Comparison of ENCODE assay signal across 1 cellular context in the genomic region with DNA sequence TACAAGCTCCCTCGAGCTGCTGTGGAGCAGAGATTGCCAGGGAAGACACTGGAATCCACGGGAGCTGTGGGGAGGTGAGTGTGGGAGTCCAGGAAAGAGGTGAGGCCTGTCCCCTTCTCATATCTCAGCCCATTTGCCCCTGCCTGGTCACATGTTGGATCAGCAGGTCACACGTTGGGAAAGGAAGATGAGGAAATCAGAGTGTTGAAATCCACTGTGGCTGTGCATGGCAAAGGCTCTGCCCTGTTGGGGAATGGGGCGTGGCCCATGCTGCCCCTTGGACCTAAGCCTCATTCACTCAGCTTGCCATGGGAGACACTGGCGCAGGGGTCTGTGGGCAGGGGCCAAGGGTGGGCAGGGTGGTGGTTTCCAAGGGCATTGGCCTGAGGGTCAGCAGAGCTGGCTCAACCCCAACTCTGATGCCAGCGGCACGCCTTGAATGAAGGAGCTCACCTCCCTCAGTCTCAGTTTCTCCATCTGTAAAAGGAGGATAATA.
A peak's percentile ranks its signal among the peaks of the same experiment; 100 is the strongest.
TF ChIP-seq lines count a peak whose summit lies in the region.

No MANE protein-coding gene starts in this region.

TF ChIP-seq in HepG2, 621 proteins besides CTCF, POLR2A, EP300 and RAD21 (continued from another document and continues in another):
- TF ChIP-seq, protein P1, sequence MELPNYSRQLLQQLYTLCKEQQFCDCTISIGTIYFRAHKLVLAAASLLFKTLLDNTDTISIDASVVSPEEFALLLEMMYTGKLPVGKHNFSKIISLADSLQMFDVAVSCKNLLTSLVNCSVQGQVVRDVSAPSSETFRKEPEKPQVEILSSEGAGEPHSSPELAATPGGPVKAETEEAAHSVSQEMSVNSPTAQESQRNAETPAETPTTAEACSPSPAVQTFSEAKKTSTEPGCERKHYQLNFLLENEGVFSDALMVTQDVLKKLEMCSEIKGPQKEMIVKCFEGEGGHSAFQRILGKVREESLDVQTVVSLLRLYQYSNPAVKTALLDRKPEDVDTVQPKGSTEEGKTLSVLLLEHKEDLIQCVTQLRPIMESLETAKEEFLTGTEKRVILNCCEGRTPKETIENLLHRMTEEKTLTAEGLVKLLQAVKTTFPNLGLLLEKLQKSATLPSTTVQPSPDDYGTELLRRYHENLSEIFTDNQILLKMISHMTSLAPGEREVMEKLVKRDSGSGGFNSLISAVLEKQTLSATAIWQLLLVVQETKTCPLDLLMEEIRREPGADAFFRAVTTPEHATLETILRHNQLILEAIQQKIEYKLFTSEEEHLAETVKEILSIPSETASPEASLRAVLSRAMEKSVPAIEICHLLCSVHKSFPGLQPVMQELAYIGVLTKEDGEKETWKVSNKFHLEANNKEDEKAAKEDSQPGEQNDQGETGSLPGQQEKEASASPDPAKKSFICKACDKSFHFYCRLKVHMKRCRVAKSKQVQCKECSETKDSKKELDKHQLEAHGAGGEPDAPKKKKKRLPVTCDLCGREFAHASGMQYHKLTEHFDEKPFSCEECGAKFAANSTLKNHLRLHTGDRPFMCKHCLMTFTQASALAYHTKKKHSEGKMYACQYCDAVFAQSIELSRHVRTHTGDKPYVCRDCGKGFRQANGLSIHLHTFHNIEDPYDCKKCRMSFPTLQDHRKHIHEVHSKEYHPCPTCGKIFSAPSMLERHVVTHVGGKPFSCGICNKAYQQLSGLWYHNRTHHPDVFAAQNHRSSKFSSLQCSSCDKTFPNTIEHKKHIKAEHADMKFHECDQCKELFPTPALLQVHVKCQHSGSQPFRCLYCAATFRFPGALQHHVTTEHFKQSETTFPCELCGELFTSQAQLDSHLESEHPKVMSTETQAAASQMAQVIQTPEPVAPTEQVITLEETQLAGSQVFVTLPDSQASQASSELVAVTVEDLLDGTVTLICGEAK (IDR thresholded peaks at IDR 0.05) = no peak
- TF ChIP-seq, protein P1 (CRISPR knock-in tag; IDR thresholded peaks at IDR 0.05) = peak; percentile 80
- TF ChIP-seq DNMT3B (CRISPR knock-in tag; conservative IDR thresholded peaks at IDR 0.05) = peak; percentile 92
- TF ChIP-seq ZFP36L2 (CRISPR knock-in tag; IDR thresholded peaks at IDR 0.05) = peak; percentile 60; the same call in 1 of the 2 replicates
- peak; percentile 97 for TF ChIP-seq HDAC2 (CRISPR knock-in tag; IDR thresholded peaks at IDR 0.05)
- peak; percentile 44; the same call in 1 of the 2 replicates for TF ChIP-seq JUNB (CRISPR knock-in tag; IDR thresholded peaks at IDR 0.05; ENCODE audit: borderline replicate concordance)
- TF ChIP-seq KAT8 (CRISPR knock-in tag; IDR thresholded peaks at IDR 0.05) = peak; percentile 74
- peak; percentile 86; the same call in 1 of the 2 replicates for TF ChIP-seq ZNF614 (CRISPR knock-in tag; IDR thresholded peaks at IDR 0.05; ENCODE audit: borderline replicate concordance)
- TF ChIP-seq, protein P2, sequence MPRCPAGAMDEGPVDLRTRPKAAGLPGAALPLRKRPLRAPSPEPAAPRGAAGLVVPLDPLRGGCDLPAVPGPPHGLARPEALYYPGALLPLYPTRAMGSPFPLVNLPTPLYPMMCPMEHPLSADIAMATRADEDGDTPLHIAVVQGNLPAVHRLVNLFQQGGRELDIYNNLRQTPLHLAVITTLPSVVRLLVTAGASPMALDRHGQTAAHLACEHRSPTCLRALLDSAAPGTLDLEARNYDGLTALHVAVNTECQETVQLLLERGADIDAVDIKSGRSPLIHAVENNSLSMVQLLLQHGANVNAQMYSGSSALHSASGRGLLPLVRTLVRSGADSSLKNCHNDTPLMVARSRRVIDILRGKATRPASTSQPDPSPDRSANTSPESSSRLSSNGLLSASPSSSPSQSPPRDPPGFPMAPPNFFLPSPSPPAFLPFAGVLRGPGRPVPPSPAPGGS (CRISPR knock-in tag; IDR thresholded peaks at IDR 0.05) = peak; percentile 38; the same call in 1 of the 2 replicates
- TF ChIP-seq, protein P3, sequence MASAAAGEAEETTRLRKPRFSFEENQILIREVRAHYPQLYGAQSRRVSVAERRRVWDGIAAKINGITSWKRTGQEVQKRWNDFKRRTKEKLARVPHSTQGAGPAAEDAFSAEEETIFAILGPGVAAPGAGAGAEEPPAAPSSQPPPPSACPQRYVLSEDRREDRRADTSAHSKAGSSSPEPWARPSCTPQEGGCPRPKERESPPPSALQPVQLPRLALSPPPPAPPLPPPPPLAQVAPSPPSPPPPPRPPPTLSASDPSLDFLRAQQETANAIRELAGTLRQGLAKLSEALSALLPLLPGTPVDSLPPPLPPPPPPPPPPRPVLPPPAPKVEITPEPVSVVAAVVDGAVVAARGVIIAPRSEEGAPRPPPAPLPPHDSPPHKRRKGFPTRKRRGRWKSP (CRISPR knock-in tag; IDR thresholded peaks at IDR 0.05) = peak; percentile 73; the same call in 1 of the 2 replicates
- no peak for TF ChIP-seq DNMT1 (CRISPR knock-in tag; IDR thresholded peaks at IDR 0.05)
- TF ChIP-seq, protein P4, sequence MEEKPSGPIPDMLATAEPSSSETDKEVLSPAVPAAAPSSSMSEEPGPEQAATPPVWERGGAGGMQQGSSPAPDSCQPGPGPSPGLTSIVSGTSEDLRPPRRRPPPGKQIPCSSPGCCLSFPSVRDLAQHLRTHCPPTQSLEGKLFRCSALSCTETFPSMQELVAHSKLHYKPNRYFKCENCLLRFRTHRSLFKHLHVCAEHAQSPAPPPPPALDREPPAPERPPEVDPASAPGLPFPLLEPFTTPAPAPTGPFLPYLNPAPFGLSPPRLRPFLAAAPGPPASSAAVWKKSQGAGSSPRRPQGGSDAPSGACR (CRISPR knock-in tag; IDR thresholded peaks at IDR 0.05) = peak; percentile 82; the same call in 1 of the 2 replicates
- peak; percentile 89 for TF ChIP-seq HMG20B (CRISPR knock-in tag; conservative IDR thresholded peaks at IDR 0.05)
- TF ChIP-seq, protein P5, sequence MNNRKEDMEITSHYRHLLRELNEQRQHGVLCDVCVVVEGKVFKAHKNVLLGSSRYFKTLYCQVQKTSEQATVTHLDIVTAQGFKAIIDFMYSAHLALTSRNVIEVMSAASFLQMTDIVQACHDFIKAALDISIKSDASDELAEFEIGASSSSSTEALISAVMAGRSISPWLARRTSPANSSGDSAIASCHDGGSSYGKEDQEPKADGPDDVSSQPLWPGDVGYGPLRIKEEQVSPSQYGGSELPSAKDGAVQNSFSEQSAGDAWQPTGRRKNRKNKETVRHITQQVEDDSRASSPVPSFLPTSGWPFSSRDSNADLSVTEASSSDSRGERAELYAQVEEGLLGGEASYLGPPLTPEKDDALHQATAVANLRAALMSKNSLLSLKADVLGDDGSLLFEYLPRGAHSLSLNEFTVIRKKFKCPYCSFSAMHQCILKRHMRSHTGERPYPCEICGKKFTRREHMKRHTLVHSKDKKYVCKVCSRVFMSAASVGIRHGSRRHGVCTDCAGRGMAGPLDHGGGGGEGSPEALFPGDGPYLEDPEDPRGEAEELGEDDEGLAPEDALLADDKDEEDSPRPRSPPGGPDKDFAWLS (CRISPR knock-in tag; IDR thresholded peaks at IDR 0.05; ENCODE audit: borderline replicate concordance) = no peak
- no peak for TF ChIP-seq KLF15 (CRISPR knock-in tag; IDR thresholded peaks at IDR 0.05; ENCODE audit: borderline replicate concordance)
- no peak for TF ChIP-seq ZNF260 (CRISPR knock-in tag; IDR thresholded peaks at IDR 0.05; ENCODE audit: borderline replicate concordance, low read depth)
- TF ChIP-seq, protein P6, sequence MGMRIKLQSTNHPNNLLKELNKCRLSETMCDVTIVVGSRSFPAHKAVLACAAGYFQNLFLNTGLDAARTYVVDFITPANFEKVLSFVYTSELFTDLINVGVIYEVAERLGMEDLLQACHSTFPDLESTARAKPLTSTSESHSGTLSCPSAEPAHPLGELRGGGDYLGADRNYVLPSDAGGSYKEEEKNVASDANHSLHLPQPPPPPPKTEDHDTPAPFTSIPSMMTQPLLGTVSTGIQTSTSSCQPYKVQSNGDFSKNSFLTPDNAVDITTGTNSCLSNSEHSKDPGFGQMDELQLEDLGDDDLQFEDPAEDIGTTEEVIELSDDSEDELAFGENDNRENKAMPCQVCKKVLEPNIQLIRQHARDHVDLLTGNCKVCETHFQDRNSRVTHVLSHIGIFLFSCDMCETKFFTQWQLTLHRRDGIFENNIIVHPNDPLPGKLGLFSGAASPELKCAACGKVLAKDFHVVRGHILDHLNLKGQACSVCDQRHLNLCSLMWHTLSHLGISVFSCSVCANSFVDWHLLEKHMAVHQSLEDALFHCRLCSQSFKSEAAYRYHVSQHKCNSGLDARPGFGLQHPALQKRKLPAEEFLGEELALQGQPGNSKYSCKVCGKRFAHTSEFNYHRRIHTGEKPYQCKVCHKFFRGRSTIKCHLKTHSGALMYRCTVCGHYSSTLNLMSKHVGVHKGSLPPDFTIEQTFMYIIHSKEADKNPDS (CRISPR knock-in tag; IDR thresholded peaks at IDR 0.05) = no peak
- TF ChIP-seq, protein P7, sequence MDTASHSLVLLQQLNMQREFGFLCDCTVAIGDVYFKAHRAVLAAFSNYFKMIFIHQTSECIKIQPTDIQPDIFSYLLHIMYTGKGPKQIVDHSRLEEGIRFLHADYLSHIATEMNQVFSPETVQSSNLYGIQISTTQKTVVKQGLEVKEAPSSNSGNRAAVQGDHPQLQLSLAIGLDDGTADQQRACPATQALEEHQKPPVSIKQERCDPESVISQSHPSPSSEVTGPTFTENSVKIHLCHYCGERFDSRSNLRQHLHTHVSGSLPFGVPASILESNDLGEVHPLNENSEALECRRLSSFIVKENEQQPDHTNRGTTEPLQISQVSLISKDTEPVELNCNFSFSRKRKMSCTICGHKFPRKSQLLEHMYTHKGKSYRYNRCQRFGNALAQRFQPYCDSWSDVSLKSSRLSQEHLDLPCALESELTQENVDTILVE (CRISPR knock-in tag; IDR thresholded peaks at IDR 0.05) = peak; percentile 87
- 0 out of 2 replicates have a peak, but pooled peaks have one; percentile 35 for TF ChIP-seq GATA4 (IDR thresholded peaks at IDR 0.05; ENCODE audit: borderline replicate concordance, low read depth)
- TF ChIP-seq CBX2 (IDR thresholded peaks at IDR 0.05; ENCODE audit: low read depth, low read length) = no peak
- no peak for TF ChIP-seq CBX2 (CRISPR knock-in tag; IDR thresholded peaks at IDR 0.05; ENCODE audit: low read depth)
- TF ChIP-seq ZNF768 (CRISPR knock-in tag; IDR thresholded peaks at IDR 0.05) = peak; percentile 74
- TF ChIP-seq BORCS8-MEF2B (CRISPR knock-in tag; IDR thresholded peaks at IDR 0.05) = peak; percentile 91
- TF ChIP-seq RFXAP (CRISPR knock-in tag; IDR thresholded peaks at IDR 0.05; ENCODE audit: borderline replicate concordance) = peak; percentile 91
- no peak for TF ChIP-seq POLR2AphosphoS2 (IDR thresholded peaks at IDR 0.05; ENCODE audit: low read depth, low read length)
- TF ChIP-seq, protein P8, sequence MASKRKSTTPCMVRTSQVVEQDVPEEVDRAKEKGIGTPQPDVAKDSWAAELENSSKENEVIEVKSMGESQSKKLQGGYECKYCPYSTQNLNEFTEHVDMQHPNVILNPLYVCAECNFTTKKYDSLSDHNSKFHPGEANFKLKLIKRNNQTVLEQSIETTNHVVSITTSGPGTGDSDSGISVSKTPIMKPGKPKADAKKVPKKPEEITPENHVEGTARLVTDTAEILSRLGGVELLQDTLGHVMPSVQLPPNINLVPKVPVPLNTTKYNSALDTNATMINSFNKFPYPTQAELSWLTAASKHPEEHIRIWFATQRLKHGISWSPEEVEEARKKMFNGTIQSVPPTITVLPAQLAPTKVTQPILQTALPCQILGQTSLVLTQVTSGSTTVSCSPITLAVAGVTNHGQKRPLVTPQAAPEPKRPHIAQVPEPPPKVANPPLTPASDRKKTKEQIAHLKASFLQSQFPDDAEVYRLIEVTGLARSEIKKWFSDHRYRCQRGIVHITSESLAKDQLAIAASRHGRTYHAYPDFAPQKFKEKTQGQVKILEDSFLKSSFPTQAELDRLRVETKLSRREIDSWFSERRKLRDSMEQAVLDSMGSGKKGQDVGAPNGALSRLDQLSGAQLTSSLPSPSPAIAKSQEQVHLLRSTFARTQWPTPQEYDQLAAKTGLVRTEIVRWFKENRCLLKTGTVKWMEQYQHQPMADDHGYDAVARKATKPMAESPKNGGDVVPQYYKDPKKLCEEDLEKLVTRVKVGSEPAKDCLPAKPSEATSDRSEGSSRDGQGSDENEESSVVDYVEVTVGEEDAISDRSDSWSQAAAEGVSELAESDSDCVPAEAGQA (IDR thresholded peaks at IDR 0.05; ENCODE audit: low read depth) = no peak
- TF ChIP-seq, protein P8 (CRISPR knock-in tag; IDR thresholded peaks at IDR 0.05; ENCODE audit: borderline replicate concordance) = no peak
- TF ChIP-seq ZNF790 (CRISPR knock-in tag; IDR thresholded peaks at IDR 0.05; ENCODE audit: borderline replicate concordance) = no peak
- peak; percentile 63; the same call in 1 of the 2 replicates for TF ChIP-seq ZNF143 (CRISPR knock-in tag; IDR thresholded peaks at IDR 0.05)
- TF ChIP-seq SYNCRIP (IDR thresholded peaks at IDR 0.05; ENCODE audit: insufficient read depth, low read depth, low read length) = no peak
